In the genomic region with DNA sequence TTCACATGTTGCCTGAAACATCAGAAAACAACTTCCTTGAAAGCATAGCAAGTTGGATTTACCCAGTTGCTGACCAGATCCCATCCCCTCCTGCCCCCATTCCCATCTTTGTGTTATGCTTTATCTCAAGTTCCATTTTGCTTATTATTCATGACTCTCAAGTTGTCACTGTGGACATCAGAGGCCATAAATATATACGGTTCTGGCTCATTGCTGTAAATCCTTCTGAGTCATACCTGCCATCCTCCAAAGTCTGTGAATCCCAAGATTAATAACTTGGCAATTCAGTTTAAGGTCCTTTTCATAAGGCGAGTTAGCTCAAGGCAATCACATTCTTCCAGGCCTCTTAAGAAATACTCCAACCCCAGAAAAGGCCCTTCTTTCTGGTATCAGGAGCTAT, we compare ENCODE assay signal across 26 cellular contexts.
DNase-seq lines count a peak whose midpoint lies in the region; ATAC-seq and TF ChIP-seq lines count a peak whose summit lies in the region.
"Had no signal": no experiment of that assay in that cellular context is flagged by ENCODE, and none has a peak within 500 bp of the region (broad histone marks: within the 10 kb centered on the region; RNA-seq: fewer than 3 reads in every experiment).

No MANE protein-coding gene starts in this region.

- H3K9me3 ChIP-seq in SK-N-SH (no peaks in the 10 kb centered on the region), heart left ventricle (peaks cover 0 to 4% (median 0%) of the 10 kb centered on the region in 12 donors), gastroesophageal sphincter (peaks cover 0 to 8% (median 0%) of the 10 kb centered on the region in 3 donors)

- H3K4me3 ChIP-seq in SK-N-SH (ENCODE audit: low read depth in 2 of 2, low read length in 1 of 2) (no peak overlapping the region), mesendoderm (ENCODE audit: low read length) (no peak overlapping the region), heart left ventricle (no peak overlapping the region), gastroesophageal sphincter (no peak overlapping the region)
- H3K4me3 ChIP-seq: K562 had no signal

- no peak overlapping the region for H2AFZ ChIP-seq in SK-N-SH (ENCODE audit: low read depth)

- TF ChIP-seq CTCF in SK-N-SH (IDR thresholded peaks at IDR 0.05): no peak
- no peak for TF ChIP-seq CTCF in heart left ventricle (IDR thresholded peaks at IDR 0.05)
- TF ChIP-seq CTCF in gastroesophageal sphincter (IDR thresholded peaks at IDR 0.05): no peak

- no peak overlapping the region for H2BK5ac ChIP-seq in mesendoderm (ENCODE audit: low read length)

- no peaks in the 10 kb centered on the region for H3F3A ChIP-seq in SK-N-SH (replicated peaks; ENCODE audit: insufficient read depth)

- TF ChIP-seq POLR2A in heart left ventricle (IDR thresholded peaks at IDR 0.05): no peak
- no peak for TF ChIP-seq POLR2A in gastroesophageal sphincter (IDR thresholded peaks at IDR 0.05)

- no peak overlapping the region for H2AK5ac ChIP-seq in mesendoderm (ENCODE audit: low read length)

- H3K27ac ChIP-seq in SK-N-SH (ENCODE audit: low read depth in 2 of 2, low read length in 1 of 2) (peak overlapping the region; percentile 51 to 72; a peak in 3 of 4 replicates), mesendoderm (ENCODE audit: low read depth, low read length) (no peak overlapping the region), heart left ventricle (no peak overlapping the region), gastroesophageal sphincter (no peak overlapping the region)
- H3K27ac ChIP-seq: C4-2B had no signal

- H3K18ac ChIP-seq in mesendoderm (ENCODE audit: low read length): no peak overlapping the region

- no peak for TF ChIP-seq RAD21 in SK-N-SH (IDR thresholded peaks at IDR 0.05; ENCODE audit: low read length)

- no peaks in the 10 kb centered on the region; the same call in 1 of the 2 replicates for H3K27me3 ChIP-seq in SK-N-SH (ENCODE audit: insufficient read depth)
- H3K27me3 ChIP-seq in mesendoderm (ENCODE audit: insufficient read depth, low read length, poor library complexity): no peaks in the 10 kb centered on the region
- peaks cover 0 to 26% (median 4%) of the 10 kb centered on the region in 9 donors for H3K27me3 ChIP-seq in heart left ventricle
- peaks cover 18% of the 10 kb centered on the region for H3K27me3 ChIP-seq in gastroesophageal sphincter

- H4K5ac ChIP-seq in mesendoderm (ENCODE audit: low read length): no peak overlapping the region

- H3K9me2 ChIP-seq in SK-N-SH: no peaks in the 10 kb centered on the region

- no peak overlapping the region for H2BK120ac ChIP-seq in mesendoderm (ENCODE audit: low read depth, low read length)

- no peaks in the 10 kb centered on the region for H3K4me1 ChIP-seq in SK-N-SH (ENCODE audit: control insufficient read depth in 1 of 2, insufficient read depth in 2 of 2, low read depth in 1 of 2, low read length in 1 of 2)
- H3K4me1 ChIP-seq in mesendoderm (ENCODE audit: control insufficient read depth, low read depth, low read length): no peaks in the 10 kb centered on the region
- H3K4me1 ChIP-seq in heart left ventricle: no peaks in the 10 kb centered on the region
- no peaks in the 10 kb centered on the region for H3K4me1 ChIP-seq in gastroesophageal sphincter

- H3K56ac ChIP-seq in mesendoderm (ENCODE audit: low read length): no peak overlapping the region

- TF ChIP-seq EP300 in SK-N-SH (IDR thresholded peaks at IDR 0.05; ENCODE audit: borderline replicate concordance in 1 of 2, low read depth in 1 of 2, low read length in 1 of 2) (peak; percentile 90 to 91), gastroesophageal sphincter (IDR thresholded peaks at IDR 0.05) (no peak)

- peak overlapping the region; percentile 25 for H2BK15ac ChIP-seq in mesendoderm (replicated peaks; ENCODE audit: low read depth)

- CTCF ChIA-PET in SK-N-SH (lab: Yijun Ruan, JAX): interaction anchor here (2.4 kb wide), 1 partner anchor 15 kb away, joined by 9 read pairs; no protein-coding TSS in a partner anchor

- no peak overlapping the region for H3K4me2 ChIP-seq in SK-N-SH
- no peak overlapping the region for H3K4me2 ChIP-seq in mesendoderm (ENCODE audit: low read length)

- no peaks in the 10 kb centered on the region for H3K36me3 ChIP-seq in SK-N-SH (replicated peaks in 1 of 2; ENCODE audit: control insufficient read depth in 1 of 2, insufficient read depth in 2 of 2, low read length in 1 of 2)
- no peaks in the 10 kb centered on the region for H3K36me3 ChIP-seq in mesendoderm (ENCODE audit: control insufficient read depth, insufficient read depth, low read length)
- H3K36me3 ChIP-seq in heart left ventricle: no peaks in the 10 kb centered on the region
- no peaks in the 10 kb centered on the region for H3K36me3 ChIP-seq in gastroesophageal sphincter

- H4K8ac ChIP-seq in mesendoderm (ENCODE audit: low read depth, low read length): no peak overlapping the region

- intact Hi-C loops in heart left ventricle (cut with DNase I): no loop called here

- H3K23ac ChIP-seq in mesendoderm (ENCODE audit: low read length): no peak overlapping the region

- DNase-seq in M059J (ENCODE audit: low read depth) (peak; percentile 16), SK-N-SH (no peak), mesendoderm (peak; percentile 30), heart left ventricle (no peak)
- DNase-seq in stimulated activated CD4-positive, alpha-beta T cell treated with anti-CD3 and anti-CD28 coated beads, Interleukin-2, amount 100 ng/mL, for 24 hours: no peak
- DNase-seq: CD8-positive, alpha-beta memory T cell; DMS 273 treated with DMSO at 0.1 percent for 48 hours; DMS79; H7; Kasumi-1; MV-4-11; NCI-H1105; NCI-H1436 treated with DMSO at 0.1 percent for 48 hours; NCI-H1930; NCI-H446 treated with DMSO at 0.1 percent for 48 hours; NCI-H526; NCI-H82; NK-92 treated with Interleukin-12 subunit alpha and Interleukin-12 subunit beta, amount 100 ng/mL, for 24 hours; SIG-M5; T-helper 1 cell had no signal

- H3K9ac ChIP-seq in SK-N-SH (no peak overlapping the region), mesendoderm (ENCODE audit: low read length) (no peak overlapping the region)

- WGBS in SK-N-SH (ENCODE audit: low lambda C conversion rate): 9% methylated on average over 2 of the region's 2 CpGs
- no CpG with 5 or more reads among the region's 2 CpGs for WGBS in mesendoderm (ENCODE audit: extremely low coverage, insufficient coverage, low lambda C conversion rate)
- 81 to 89% (median 85%) methylated on average over 2 of the region's 2 CpGs for WGBS in heart left ventricle, 4 donors
- WGBS in gastroesophageal sphincter (ENCODE audit: low coverage in 1 of 2), 2 donors: 20 to 72% methylated on average over 1 to 2 of the region's 2 CpGs

- no peaks in the 10 kb centered on the region for H3K79me1 ChIP-seq in mesendoderm (ENCODE audit: low read length)

- H3K79me2 ChIP-seq in SK-N-SH (ENCODE audit: insufficient read depth) (no peaks in the 10 kb centered on the region), mesendoderm (ENCODE audit: control insufficient read depth, insufficient read depth, low read length) (no peaks in the 10 kb centered on the region)

- POLR2A ChIA-PET in SK-N-SH (lab: Yijun Ruan, JAX): no interaction called here

- H3K4ac ChIP-seq in mesendoderm (ENCODE audit: low read depth, low read length): no peak overlapping the region

- ATAC-seq in GM18873 (IDR thresholded peaks at IDR 0.05; ENCODE audit: low FRiP score, unreplicated experiment) (no peak), heart left ventricle (no peak), gastroesophageal sphincter (no peak)
- ATAC-seq: HepG2, K562, Panc1 had no signal

- no peaks in the 10 kb centered on the region for H4K20me1 ChIP-seq in SK-N-SH (ENCODE audit: insufficient read depth)

TF ChIP-seq in SK-N-SH, 30 proteins besides CTCF, POLR2A, EP300 and RAD21 (continues in another document):
- TF ChIP-seq, protein P1, sequence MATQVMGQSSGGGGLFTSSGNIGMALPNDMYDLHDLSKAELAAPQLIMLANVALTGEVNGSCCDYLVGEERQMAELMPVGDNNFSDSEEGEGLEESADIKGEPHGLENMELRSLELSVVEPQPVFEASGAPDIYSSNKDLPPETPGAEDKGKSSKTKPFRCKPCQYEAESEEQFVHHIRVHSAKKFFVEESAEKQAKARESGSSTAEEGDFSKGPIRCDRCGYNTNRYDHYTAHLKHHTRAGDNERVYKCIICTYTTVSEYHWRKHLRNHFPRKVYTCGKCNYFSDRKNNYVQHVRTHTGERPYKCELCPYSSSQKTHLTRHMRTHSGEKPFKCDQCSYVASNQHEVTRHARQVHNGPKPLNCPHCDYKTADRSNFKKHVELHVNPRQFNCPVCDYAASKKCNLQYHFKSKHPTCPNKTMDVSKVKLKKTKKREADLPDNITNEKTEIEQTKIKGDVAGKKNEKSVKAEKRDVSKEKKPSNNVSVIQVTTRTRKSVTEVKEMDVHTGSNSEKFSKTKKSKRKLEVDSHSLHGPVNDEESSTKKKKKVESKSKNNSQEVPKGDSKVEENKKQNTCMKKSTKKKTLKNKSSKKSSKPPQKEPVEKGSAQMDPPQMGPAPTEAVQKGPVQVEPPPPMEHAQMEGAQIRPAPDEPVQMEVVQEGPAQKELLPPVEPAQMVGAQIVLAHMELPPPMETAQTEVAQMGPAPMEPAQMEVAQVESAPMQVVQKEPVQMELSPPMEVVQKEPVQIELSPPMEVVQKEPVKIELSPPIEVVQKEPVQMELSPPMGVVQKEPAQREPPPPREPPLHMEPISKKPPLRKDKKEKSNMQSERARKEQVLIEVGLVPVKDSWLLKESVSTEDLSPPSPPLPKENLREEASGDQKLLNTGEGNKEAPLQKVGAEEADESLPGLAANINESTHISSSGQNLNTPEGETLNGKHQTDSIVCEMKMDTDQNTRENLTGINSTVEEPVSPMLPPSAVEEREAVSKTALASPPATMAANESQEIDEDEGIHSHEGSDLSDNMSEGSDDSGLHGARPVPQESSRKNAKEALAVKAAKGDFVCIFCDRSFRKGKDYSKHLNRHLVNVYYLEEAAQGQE (IDR thresholded peaks at IDR 0.05; ENCODE audit: low read depth, low read length): 0 out of 2 replicates have a peak, but pooled peaks have one; percentile 28
- TF ChIP-seq TAF1 (IDR thresholded peaks at IDR 0.05; ENCODE audit: borderline replicate concordance, low read depth, low read length): 0 out of 2 replicates have a peak, but pooled peaks have one; percentile 41
- TF ChIP-seq, protein P2, sequence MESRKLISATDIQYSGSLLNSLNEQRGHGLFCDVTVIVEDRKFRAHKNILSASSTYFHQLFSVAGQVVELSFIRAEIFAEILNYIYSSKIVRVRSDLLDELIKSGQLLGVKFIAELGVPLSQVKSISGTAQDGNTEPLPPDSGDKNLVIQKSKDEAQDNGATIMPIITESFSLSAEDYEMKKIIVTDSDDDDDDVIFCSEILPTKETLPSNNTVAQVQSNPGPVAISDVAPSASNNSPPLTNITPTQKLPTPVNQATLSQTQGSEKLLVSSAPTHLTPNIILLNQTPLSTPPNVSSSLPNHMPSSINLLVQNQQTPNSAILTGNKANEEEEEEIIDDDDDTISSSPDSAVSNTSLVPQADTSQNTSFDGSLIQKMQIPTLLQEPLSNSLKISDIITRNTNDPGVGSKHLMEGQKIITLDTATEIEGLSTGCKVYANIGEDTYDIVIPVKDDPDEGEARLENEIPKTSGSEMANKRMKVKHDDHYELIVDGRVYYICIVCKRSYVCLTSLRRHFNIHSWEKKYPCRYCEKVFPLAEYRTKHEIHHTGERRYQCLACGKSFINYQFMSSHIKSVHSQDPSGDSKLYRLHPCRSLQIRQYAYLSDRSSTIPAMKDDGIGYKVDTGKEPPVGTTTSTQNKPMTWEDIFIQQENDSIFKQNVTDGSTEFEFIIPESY (IDR thresholded peaks at IDR 0.05; ENCODE audit: borderline replicate concordance, low read depth): peak; percentile 13; the same call in 1 of the 2 replicates

Comparison
In these comparisons a context has a peak if more than half of its experiments do, and no peak if none do; other contexts are left out.
1. DNase-seq: peak in M059J (single experiment) and mesendoderm (single experiment); none in SK-N-SH (single experiment), heart left ventricle (0 of 5) and stimulated activated CD4-positive, alpha-beta T cell treated with anti-CD3 and anti-CD28 coated beads, Interleukin-2, amount 100 ng/mL, for 24 hours (0 of 2).
2. H3K27ac ChIP-seq: peak in SK-N-SH (2 of 2); none in mesendoderm (single experiment), heart left ventricle (0 of 12) and gastroesophageal sphincter (0 of 4).